21 cellular contexts compared by ENCODE assay signal in the genomic region with DNA sequence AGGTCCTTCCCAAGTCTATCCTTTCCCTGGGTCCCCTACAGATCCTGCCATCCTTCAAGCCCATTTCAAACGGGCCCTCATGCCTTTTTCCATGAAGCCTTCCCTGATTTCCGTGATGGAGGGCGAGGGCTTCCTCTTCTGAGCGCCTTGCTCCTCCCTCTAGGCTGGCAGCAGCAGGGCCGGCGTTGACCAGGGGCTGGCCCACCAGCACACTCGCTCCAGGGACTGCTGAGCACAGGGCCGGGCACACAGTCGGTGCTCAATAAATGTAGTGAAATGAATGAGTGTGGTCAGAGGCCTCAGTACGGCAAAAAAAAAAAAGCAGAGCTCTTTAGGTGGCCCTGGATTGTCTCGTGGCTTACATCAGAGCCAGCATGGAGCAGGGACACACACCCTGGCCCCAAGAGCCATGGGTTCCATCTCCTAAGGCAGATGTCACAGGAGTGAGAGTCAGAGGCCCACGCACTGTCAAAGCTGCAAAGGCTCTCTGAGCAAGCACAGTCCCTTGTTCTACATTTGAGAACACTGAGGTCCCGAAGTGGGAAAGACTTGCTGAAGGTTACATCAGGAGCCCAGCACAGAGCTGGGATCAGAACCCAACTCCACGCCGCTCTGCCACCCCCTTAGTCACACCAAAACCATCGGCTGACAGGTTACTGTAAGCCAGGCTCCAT. TPM values are rescaled to one million over a fixed set of nuclear protein-coding genes. Genes with fewer than 3 reads are reported as not detected.
DNase-seq lines count a peak whose midpoint lies in the region; ATAC-seq lines count a peak whose summit lies in the region.
"Had no signal": no experiment of that assay in that cellular context is flagged by ENCODE, and none has a peak within 500 bp of the region (broad histone marks: within the 10 kb centered on the region; RNA-seq: fewer than 3 reads in every experiment).

No MANE protein-coding gene starts in this region.

- peak overlapping the region; percentile 83 for H3K27ac ChIP-seq in effector memory CD4-positive, alpha-beta T cell (ENCODE audit: insufficient read depth, low read length, poor library complexity, severe bottlenecking)
- H3K27ac ChIP-seq: coronary artery, PC-9, SK-N-MC had no signal

- peaks cover 46% of the 10 kb centered on the region for H3K4me1 ChIP-seq in effector memory CD4-positive, alpha-beta T cell (ENCODE audit: control insufficient read depth, insufficient read depth, low read length, poor library complexity, severe bottlenecking)

- POLR2A ChIA-PET in activated CD4-positive, alpha-beta memory T cell treated with anti-CD3 and anti-CD28 coated beads, Interleukin-2, amount 10 ng/mL, durations not matched to agents 7 days and 5 days (lab: Charles Lee): interaction anchor here (1.0 to 25.9 kb wide), 6 partner anchors 10 to 68 kb away, joined by 3 to 502 read pairs (median 80); no protein-coding TSS in a partner anchor

- H3K27ac Mint-ChIP-seq in activated T-cell treated with anti-CD3 and anti-CD28 coated beads, Interleukin-2, amount 50 U/mL, for 24 hours: peak overlapping the region; percentile 98
- peak overlapping the region; percentile 89 for H3K27ac Mint-ChIP-seq in activated CD4-positive, alpha-beta memory T cell treated with anti-CD3 and anti-CD28 coated beads, Interleukin-2, amount 10 ng/mL, durations not matched to agents 7 days and 5 days
- H3K27ac Mint-ChIP-seq: type B pancreatic cell had no signal

- H3K4me1 Mint-ChIP-seq in activated T-cell treated with anti-CD3 and anti-CD28 coated beads, Interleukin-2, amount 50 U/mL, for 24 hours (ENCODE audit: low read depth): peaks cover 80% of the 10 kb centered on the region
- peaks cover 74% of the 10 kb centered on the region for H3K4me1 Mint-ChIP-seq in activated CD4-positive, alpha-beta memory T cell treated with anti-CD3 and anti-CD28 coated beads, Interleukin-2, amount 10 ng/mL, durations not matched to agents 7 days and 5 days

- H3K4me3 ChIP-seq in effector memory CD4-positive, alpha-beta T cell (ENCODE audit: insufficient read depth, low read depth, low read length, poor library complexity, severe bottlenecking): no peak overlapping the region
- H3K4me3 ChIP-seq: coronary artery, PC-9, SK-N-MC had no signal

- no peaks in the 10 kb centered on the region for H3K27me3 ChIP-seq in effector memory CD4-positive, alpha-beta T cell (replicated peaks; ENCODE audit: control insufficient read depth, insufficient read depth, low read length, poor library complexity, severe bottlenecking)

- H3K36me3 Mint-ChIP-seq in activated T-cell treated with anti-CD3 and anti-CD28 coated beads, Interleukin-2, amount 50 U/mL, for 24 hours (ENCODE audit: low read depth): peaks cover 84% of the 10 kb centered on the region
- peaks cover 92% of the 10 kb centered on the region for H3K36me3 Mint-ChIP-seq in activated CD4-positive, alpha-beta memory T cell treated with anti-CD3 and anti-CD28 coated beads, Interleukin-2, amount 10 ng/mL, durations not matched to agents 7 days and 5 days (ENCODE audit: low read depth)
- H3K36me3 Mint-ChIP-seq: type B pancreatic cell had no signal

- no peaks in the 10 kb centered on the region for H3K9me3 ChIP-seq in effector memory CD4-positive, alpha-beta T cell (ENCODE audit: control insufficient read depth, low read length)

- peaks cover 27% of the 10 kb centered on the region for H3K36me3 ChIP-seq in effector memory CD4-positive, alpha-beta T cell (ENCODE audit: control insufficient read depth, insufficient read depth, low read length)

- H3K27me3 Mint-ChIP-seq in activated T-cell treated with anti-CD3 and anti-CD28 coated beads, Interleukin-2, amount 50 U/mL, for 24 hours: no peaks in the 10 kb centered on the region
- H3K27me3 Mint-ChIP-seq in activated CD4-positive, alpha-beta memory T cell treated with anti-CD3 and anti-CD28 coated beads, Interleukin-2, amount 10 ng/mL, durations not matched to agents 7 days and 5 days: no peaks in the 10 kb centered on the region

- peaks cover 9% of the 10 kb centered on the region for H3K9me3 Mint-ChIP-seq in activated T-cell treated with anti-CD3 and anti-CD28 coated beads, Interleukin-2, amount 50 U/mL, for 24 hours
- H3K9me3 Mint-ChIP-seq in activated CD4-positive, alpha-beta memory T cell treated with anti-CD3 and anti-CD28 coated beads, Interleukin-2, amount 10 ng/mL, durations not matched to agents 7 days and 5 days: peaks cover 9% of the 10 kb centered on the region

- ATAC-seq in HG03439 (IDR thresholded peaks at IDR 0.05; ENCODE audit: unreplicated experiment): no peak
- ATAC-seq in GM19328 (IDR thresholded peaks at IDR 0.05; ENCODE audit: unreplicated experiment): no peak

- DNase-seq in activated T-cell treated with anti-CD3 and anti-CD28 coated beads, Interleukin-2, amount 50 U/mL, for 24 hours: no peak
- DNase-seq in activated T-cell treated with anti-CD3 and anti-CD28 coated beads, Interleukin-2, amount 50 U/mL, for 48 hours: no peak
- DNase-seq in activated CD4-positive, alpha-beta memory T cell treated with anti-CD3 and anti-CD28 coated beads, Interleukin-2, amount 10 ng/mL, durations not matched to agents 7 days and 5 days: no peak
- DNase-seq in effector memory CD4-positive, alpha-beta T cell: no peak
- peak; percentile 37 for DNase-seq in stimulated activated CD8-positive, alpha-beta memory T cell treated with anti-CD3 and anti-CD28 coated beads, Interleukin-4, amount 100 ng/mL, for 48 hours
- no peak for DNase-seq in DMS153 (lab: John Stamatoyannopoulos, UW)
- DNase-seq: Calu3; GDM1; NCI-H1048; NCI-H2107; NCI-H526 treated with DMSO at 0.1 percent for 48 hours; PC-9; stimulated activated CD4-positive, alpha-beta T cell treated with anti-CD3 and anti-CD28 coated beads, Interleukin-2, amount 100 ng/mL, for 24 hours had no signal

- CTCF ChIA-PET in activated CD4-positive, alpha-beta memory T cell treated with anti-CD3 and anti-CD28 coated beads, Interleukin-2, amount 10 ng/mL, durations not matched to agents 7 days and 5 days (lab: Charles Lee): interaction anchor here (0.7 to 8.6 kb wide), 10 partner anchors 9 to 70 kb away, joined by 3 to 113 read pairs (median 6); no protein-coding TSS in a partner anchor

- H3K4me3 Mint-ChIP-seq in activated T-cell treated with anti-CD3 and anti-CD28 coated beads, Interleukin-2, amount 50 U/mL, for 24 hours: peak overlapping the region; percentile 93
- peak overlapping the region; percentile 98 for H3K4me3 Mint-ChIP-seq in activated CD4-positive, alpha-beta memory T cell treated with anti-CD3 and anti-CD28 coated beads, Interleukin-2, amount 10 ng/mL, durations not matched to agents 7 days and 5 days
- H3K4me3 Mint-ChIP-seq: type B pancreatic cell had no signal

RNA-seq across cellular contexts. Expression of a gene that starts 3.1 kb away (rescaled TPM):
- 100 to 1,000 TPM; 320 to 323 TPM for total RNA-seq in activated CD4-positive, alpha-beta memory T cell treated with anti-CD3 and anti-CD28 coated beads, Interleukin-2, amount 10 ng/mL, durations not matched to agents 7 days and 5 days
- total RNA-seq: Calu3, lung microvascular endothelial cell had no signal

RNA-seq across cellular contexts. Expression of a gene that starts 37.1 kb away (rescaled TPM):
- 10 to 100 TPM; 14.0 to 14.7 TPM for total RNA-seq in activated CD4-positive, alpha-beta memory T cell treated with anti-CD3 and anti-CD28 coated beads, Interleukin-2, amount 10 ng/mL, durations not matched to agents 7 days and 5 days
- total RNA-seq: astrocyte, Calu3, glomerular endothelial cell, lung microvascular endothelial cell had no signal

RNA-seq across cellular contexts. Expression of a gene that starts 41.4 kb away (rescaled TPM):
- total RNA-seq in activated CD4-positive, alpha-beta memory T cell treated with anti-CD3 and anti-CD28 coated beads, Interleukin-2, amount 10 ng/mL, durations not matched to agents 7 days and 5 days: 10 to 100 TPM; 10.2 to 10.3 TPM
